In genomic region chr6:13437597-13437996, GRCh38 we compare ENCODE assay signal across 15 cellular contexts. TPM values are rescaled to one million over a fixed set of nuclear protein-coding genes. Genes with fewer than 3 reads are reported as not detected.
DNase-seq lines count a peak whose midpoint lies in the region; ATAC-seq, FAIRE-seq and TF ChIP-seq lines count a peak whose summit lies in the region.
"Had no signal": no experiment of that assay in that cellular context is flagged by ENCODE, and none has a peak within 500 bp of the region (broad histone marks: within the 10 kb centered on the region; RNA-seq: fewer than 3 reads in every experiment).

No MANE protein-coding gene starts in this region.

- H3K27me3 ChIP-seq in PC-3 (ENCODE audit: low read length): no peaks in the 10 kb centered on the region
- no peaks in the 10 kb centered on the region for H3K27me3 ChIP-seq in liver (ENCODE audit: control insufficient read depth in 4 of 4, insufficient read depth in 4 of 4, low read length in 3 of 4)
- H3K27me3 ChIP-seq: BLaER1 had no signal

- H3K9ac ChIP-seq in PC-3 (ENCODE audit: low read length) (peak overlapping the region; percentile 15; the same call in 1 of the 2 replicates), liver (ENCODE audit: low read depth in 1 of 2, low read length in 2 of 2) (no peak overlapping the region)
- H3K9ac ChIP-seq: BLaER1 had no signal

- peaks cover 17% of the 10 kb centered on the region for H3K4me1 ChIP-seq in PC-3 (ENCODE audit: insufficient read depth, low read length)
- peaks cover 0 to 17% (median 5%) of the 10 kb centered on the region in 4 donors for H3K4me1 ChIP-seq in liver (ENCODE audit: control insufficient read depth in 4 of 4, insufficient read depth in 4 of 4, low read length in 3 of 4)

- CTCF ChIA-PET in PC-3 (lab: Charles Lee): no interaction called here
- CTCF ChIA-PET in RWPE1 (lab: Yijun Ruan, JAX): no interaction called here

- no TSS peak for BruUV-seq in PC-3 (replicated peaks; lab: Mats Ljungman, UMichigan)

- H3K27me3 Mint-ChIP-seq in natural killer cell treated with Interleukin-12 subunit alpha and Interleukin-12 subunit beta and Interleukin-15 and Interleukin-18, amount 100 ng/mL, for 72 hours: no peaks in the 10 kb centered on the region

- TF ChIP-seq RAD21 in liver (IDR thresholded peaks at IDR 0.05): no peak

- H3K4me3 ChIP-seq in PC-3 (ENCODE audit: low read length) (no peak overlapping the region), liver (ENCODE audit: low read depth in 1 of 3, low read length in 3 of 3) (no peak overlapping the region)
- H3K4me3 ChIP-seq: BLaER1, HAP-1 had no signal

- H3K4me3 Mint-ChIP-seq in natural killer cell treated with Interleukin-12 subunit alpha and Interleukin-12 subunit beta and Interleukin-15 and Interleukin-18, amount 100 ng/mL, for 72 hours: no peak overlapping the region
- H3K4me3 Mint-ChIP-seq: CD14-positive monocyte had no signal

- H3K4me2 ChIP-seq in PC-3 (ENCODE audit: low read length): no peak overlapping the region
- H3K4me2 ChIP-seq: BLaER1 had no signal

- DNase-seq in GM18507 (ENCODE audit: extremely low spot score, insufficient read length, low read depth) (no peak), PC-3 (no peak), RWPE1 (ENCODE audit: low spot score) (no peak), mesenteric fat pad (ENCODE audit: low spot score) (no peak), GOT3 (lab: John Stamatoyannopoulos, UW) (no peak)
- DNase-seq in natural killer cell treated with Interleukin-12 subunit alpha and Interleukin-12 subunit beta and Interleukin-15 and Interleukin-18, amount 100 ng/mL, for 72 hours (ENCODE audit: low spot score): no peak
- DNase-seq: 8988T; Calu3; CD4-positive, alpha-beta memory T cell; DMS79 treated with DMSO at 0.1 percent for 48 hours had no signal

- H3K79me2 ChIP-seq in PC-3 (ENCODE audit: low read length): peaks cover 22% of the 10 kb centered on the region; the same call in 1 of the 2 replicates

- intact Hi-C loops in PC-3 (cut with micrococcal nuclease): no loop called here

- H3K9me3 Mint-ChIP-seq in natural killer cell treated with Interleukin-12 subunit alpha and Interleukin-12 subunit beta and Interleukin-15 and Interleukin-18, amount 100 ng/mL, for 72 hours: peaks cover 3% of the 10 kb centered on the region
- H3K9me3 Mint-ChIP-seq: CD4-positive, alpha-beta memory T cell had no signal

- H3F3A ChIP-seq in PC-3 (ENCODE audit: low read length, unreplicated experiment): no peaks in the 10 kb centered on the region

- ATAC-seq in PC-3 (no peak), GM18861 (IDR thresholded peaks at IDR 0.05; ENCODE audit: unreplicated experiment) (no peak)
- no peak for ATAC-seq in natural killer cell treated with Interleukin-12 subunit alpha and Interleukin-12 subunit beta and Interleukin-15 and Interleukin-18, amount 100 ng/mL, for 72 hours

- no peaks in the 10 kb centered on the region for H3K36me3 Mint-ChIP-seq in natural killer cell treated with Interleukin-12 subunit alpha and Interleukin-12 subunit beta and Interleukin-15 and Interleukin-18, amount 100 ng/mL, for 72 hours
- H3K36me3 Mint-ChIP-seq: CD4-positive, alpha-beta memory T cell had no signal

- H3K9me3 ChIP-seq in PC-3 (ENCODE audit: low read length) (no peaks in the 10 kb centered on the region), liver (ENCODE audit: control insufficient read depth in 4 of 4, low read length in 3 of 4) (no peaks in the 10 kb centered on the region)
- H3K9me3 ChIP-seq: HAP-1 had no signal

- no peaks in the 10 kb centered on the region for H3K36me3 ChIP-seq in PC-3 (ENCODE audit: low read depth, low read length)
- no peaks in the 10 kb centered on the region for H3K36me3 ChIP-seq in liver (ENCODE audit: control insufficient read depth in 4 of 4, insufficient read depth in 3 of 4, low read depth in 1 of 4, low read length in 3 of 4)
- H3K36me3 ChIP-seq: HAP-1 had no signal

- TF ChIP-seq CTCF in PC-3 (conservative IDR thresholded peaks at IDR 0.05; ENCODE audit: low read depth, low read length) (no peak), liver (IDR thresholded peaks at IDR 0.05; ENCODE audit: low read depth, low read length, missing input control) (no peak), RWPE1 (conservative IDR thresholded peaks at IDR 0.05; ENCODE audit: low read depth) (no peak)

- H3K4me1 Mint-ChIP-seq in natural killer cell treated with Interleukin-12 subunit alpha and Interleukin-12 subunit beta and Interleukin-15 and Interleukin-18, amount 100 ng/mL, for 72 hours (ENCODE audit: low read depth in 2 of 2): peaks cover 42 to 53% of the 10 kb centered on the region in 2 donors

- H3K27ac ChIP-seq in PC-3 (ENCODE audit: low read length) (peak overlapping the region; percentile 61), liver (ENCODE audit: low read depth in 1 of 2, low read length in 2 of 2) (no peak overlapping the region), RWPE1 (no peak overlapping the region)
- H3K27ac ChIP-seq: BLaER1 had no signal

- H4K20me1 ChIP-seq in PC-3 (ENCODE audit: low read length): no peaks in the 10 kb centered on the region

- H3K27ac Mint-ChIP-seq in natural killer cell treated with Interleukin-12 subunit alpha and Interleukin-12 subunit beta and Interleukin-15 and Interleukin-18, amount 100 ng/mL, for 72 hours: peak overlapping the region; percentile 41 to 52

- no peaks in the 10 kb centered on the region for H3K9me2 ChIP-seq in PC-3 (replicated peaks; ENCODE audit: low read length)

- FAIRE-seq in GM18507 (lab: Jason Lieb, UNC): peak; percentile 31

- H2AFZ ChIP-seq in PC-3 (ENCODE audit: low read length): no peak overlapping the region

- POLR2A ChIA-PET in PC-3 (lab: Charles Lee; ENCODE audit: unreplicated experiment): no interaction called here
- POLR2A ChIA-PET in RWPE1 (lab: Yijun Ruan, JAX; ENCODE audit: low non-redundant PET): no interaction called here

TF ChIP-seq in liver, 16 proteins besides CTCF, POLR2A, EP300 and RAD21:
- no peak for TF ChIP-seq YY1 (IDR thresholded peaks at IDR 0.05)
- TF ChIP-seq HNF4A (conservative IDR thresholded peaks at IDR 0.05): peak; percentile 9 to 13

RNA-seq across cellular contexts. Expression of gene GFOD1, which starts 49.8 kb away (rescaled TPM):
- 16.0 and 21.8 TPM in 2 replicates for total RNA-seq in PC-3 (2014; rRNA removed)
- 10 to 100 TPM in 1 of 2 donors, 1 to 10 TPM in 1; 7.4 to 16.8 TPM for total RNA-seq in liver
- polyA plus RNA-seq in liver: 1 to 10 TPM; 2.6 TPM
- total RNA-seq in natural killer cell treated with Interleukin-12 subunit alpha and Interleukin-12 subunit beta and Interleukin-15 and Interleukin-18, amount 100 ng/mL, for 72 hours: 10 to 100 TPM in 1 of 2 donors, 1 to 10 TPM in 1; 9.7 to 12.1 TPM
- total RNA-seq in mesenteric fat pad: 25.9 TPM
